In the genomic region with DNA sequence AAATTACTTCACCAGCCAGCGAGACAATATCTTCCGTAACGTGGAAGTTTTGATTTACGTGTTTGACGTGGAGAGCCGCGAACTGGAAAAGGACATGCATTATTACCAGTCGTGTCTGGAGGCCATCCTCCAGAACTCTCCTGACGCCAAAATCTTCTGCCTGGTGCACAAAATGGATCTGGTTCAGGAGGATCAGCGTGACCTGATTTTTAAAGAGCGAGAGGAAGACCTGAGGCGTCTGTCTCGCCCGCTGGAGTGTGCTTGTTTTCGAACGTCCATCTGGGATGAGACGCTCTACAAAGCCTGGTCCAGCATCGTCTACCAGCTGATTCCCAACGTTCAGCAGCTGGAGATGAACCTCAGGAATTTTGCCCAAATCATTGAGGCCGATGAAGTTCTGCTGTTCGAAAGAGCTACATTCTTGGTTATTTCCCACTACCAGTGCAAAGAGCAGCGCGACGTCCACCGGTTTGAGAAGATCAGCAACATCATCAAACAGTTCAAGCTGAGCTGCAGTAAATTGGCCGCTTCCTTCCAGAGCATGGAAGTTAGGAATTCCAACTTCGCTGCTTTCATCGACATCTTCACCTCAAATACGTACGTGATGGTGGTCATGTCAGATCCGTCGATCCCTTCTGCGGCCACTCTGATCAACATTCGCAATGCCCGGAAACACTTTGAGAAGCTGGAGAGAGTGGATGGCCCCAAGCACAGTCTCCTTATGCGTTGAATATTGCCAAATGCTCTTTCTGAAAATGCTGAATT, we compare ENCODE assay signal across 8 cellular contexts. TPM values are rescaled to one million over a fixed set of nuclear protein-coding genes. Genes with fewer than 3 reads are reported as not detected.
DNase-seq lines count a peak whose midpoint lies in the region; ATAC-seq and TF ChIP-seq lines count a peak whose summit lies in the region.

No MANE protein-coding gene starts in this region.

- H3K4me1 Mint-ChIP-seq in Calu3 (ENCODE audit: low read depth, unreplicated experiment), result peaks cover 12% of the 10 kb centered on the region
- peaks cover 5% of the 10 kb centered on the region for H3K4me1 Mint-ChIP-seq in activated T-helper 17 cell treated with anti-CD3 and anti-CD28 coated beads, Interleukin-2, amount 50 U/mL, for 72 hours

- intact Hi-C loops in Calu3 (cut with micrococcal nuclease; ENCODE audit: unreplicated experiment), result loop anchor here (2.0 to 10.0 kb wide), 2 partner anchors 125 to 405 kb away; no protein-coding TSS in a partner anchor

- peak overlapping the region; percentile 82 for H3K4me2 ChIP-seq in parathyroid adenoma (ENCODE audit: low read length)

- TF ChIP-seq CTCF in Calu3 (IDR thresholded peaks at IDR 0.05; ENCODE audit: unreplicated experiment) (no peak), parathyroid adenoma (IDR thresholded peaks at IDR 0.05) (no peak)

- no peak overlapping the region for H3K9ac ChIP-seq in parathyroid adenoma

- no peaks in the 10 kb centered on the region for H3K9me3 ChIP-seq in parathyroid adenoma (ENCODE audit: control insufficient read depth, low read length)

- no peaks in the 10 kb centered on the region for H3K79me2 ChIP-seq in parathyroid adenoma

- H3K27me3 Mint-ChIP-seq in Calu3 (ENCODE audit: unreplicated experiment), result no peaks in the 10 kb centered on the region
- no peaks in the 10 kb centered on the region for H3K27me3 Mint-ChIP-seq in activated T-helper 17 cell treated with anti-CD3 and anti-CD28 coated beads, Interleukin-2, amount 50 U/mL, for 72 hours

- peak overlapping the region; percentile 83 for H2AFZ ChIP-seq in parathyroid adenoma

- H3K36me3 Mint-ChIP-seq in Calu3 (ENCODE audit: insufficient read depth, unreplicated experiment), result peaks cover 24% of the 10 kb centered on the region
- H3K36me3 Mint-ChIP-seq in activated T-helper 17 cell treated with anti-CD3 and anti-CD28 coated beads, Interleukin-2, amount 50 U/mL, for 72 hours (ENCODE audit: low read depth), result peaks cover 48% of the 10 kb centered on the region

- peaks cover 6% of the 10 kb centered on the region for H3K4me1 ChIP-seq in parathyroid adenoma

- no peaks in the 10 kb centered on the region for H3K27me3 ChIP-seq in parathyroid adenoma (ENCODE audit: control insufficient read depth, insufficient read depth, low read length)

- CTCF ChIA-PET in Calu3 (lab: Charles Lee), result interaction anchor here (1.4 kb wide), 1 partner anchor 407 kb away, joined by 3 read pairs; no protein-coding TSS in a partner anchor

- no peak for DNase-seq in Calu3
- peak; percentile 15 for DNase-seq in HT1080 (ENCODE audit: low read depth)
- peak; percentile 46 for DNase-seq in glomerular visceral epithelial cell (ENCODE audit: extremely low spot score)
- no peak for DNase-seq in HuH-7.5 (ENCODE audit: low spot score)
- DNase-seq in epidermal melanocyte (ENCODE audit: insufficient read length, low spot score), result no peak

- BruUV-seq in Calu3 (replicated peaks; lab: Mats Ljungman, UMichigan), result TSS peak; percentile 72

- peak overlapping the region; percentile 80 for H3K4me3 Mint-ChIP-seq in Calu3 (ENCODE audit: low read depth, unreplicated experiment)
- H3K4me3 Mint-ChIP-seq in activated T-helper 17 cell treated with anti-CD3 and anti-CD28 coated beads, Interleukin-2, amount 50 U/mL, for 72 hours, result peak overlapping the region; percentile 93

- peak overlapping the region; percentile 72 for H3K4me3 ChIP-seq in parathyroid adenoma (ENCODE audit: low read depth, low read length)

- peak; percentile 6 for ATAC-seq in activated T-helper 17 cell treated with anti-CD3 and anti-CD28 coated beads, Interleukin-2, amount 50 U/mL, for 72 hours (replicated peaks)
- no peak for ATAC-seq in HG02798 (IDR thresholded peaks at IDR 0.05; ENCODE audit: poor library complexity, unreplicated experiment)

- H3K36me3 ChIP-seq in parathyroid adenoma (ENCODE audit: control insufficient read depth, insufficient read depth, low read length), result no peaks in the 10 kb centered on the region

- peak overlapping the region; percentile 81 for H3K27ac ChIP-seq in parathyroid adenoma

- peak overlapping the region; percentile 89 for H3K27ac Mint-ChIP-seq in Calu3 (ENCODE audit: unreplicated experiment)
- H3K27ac Mint-ChIP-seq in activated T-helper 17 cell treated with anti-CD3 and anti-CD28 coated beads, Interleukin-2, amount 50 U/mL, for 72 hours, result peak overlapping the region; percentile 99

- H3K9me3 Mint-ChIP-seq in Calu3 (ENCODE audit: low read depth, unreplicated experiment), result no peaks in the 10 kb centered on the region
- H3K9me3 Mint-ChIP-seq in activated T-helper 17 cell treated with anti-CD3 and anti-CD28 coated beads, Interleukin-2, amount 50 U/mL, for 72 hours, result no peaks in the 10 kb centered on the region

RNA-seq across cellular contexts. Expression of a gene that starts 0.8 kb away (rescaled TPM):
- total RNA-seq in Calu3 (2022), result 39.7 and 40.6 TPM in 2 replicates
- total RNA-seq in HT1080 (2014; rRNA removed; shearing (Covaris generic)), result 26.1 and 39.1 TPM in 2 replicates
- 93.0 and 95.3 TPM in 2 replicates for polyA plus RNA-seq in HT1080 (2015; cell fraction: cytosol; rRNA removed)
- 89.2 and 89.6 TPM in 2 replicates for polyA plus RNA-seq in HT1080 (2015; cell fraction: nucleus; rRNA removed)
- 10 to 100 TPM; 64.0 to 66.0 TPM for total RNA-seq in activated T-helper 17 cell treated with anti-CD3 and anti-CD28 coated beads, Interleukin-2, amount 50 U/mL, for 72 hours

RNA-seq across cellular contexts. Expression of a gene that starts 17.0 kb away (rescaled TPM):
- 0.29 TPM in 1 of 2 replicates, not detected in the other for total RNA-seq in Calu3 (2022)
- not detected in 2 replicates for total RNA-seq in HT1080 (2014; rRNA removed; shearing (Covaris generic))
- polyA plus RNA-seq in HT1080 (2015; cell fraction: cytosol; rRNA removed), result not detected in 2 replicates
- polyA plus RNA-seq in HT1080 (2015; cell fraction: nucleus; rRNA removed), result 0.01 TPM in 1 of 2 replicates, not detected in the other
- under 1 TPM in 1 of 2 donors, not detected in 1; 0.37 TPM for total RNA-seq in activated T-helper 17 cell treated with anti-CD3 and anti-CD28 coated beads, Interleukin-2, amount 50 U/mL, for 72 hours

RNA-seq across cellular contexts. Expression of a gene that starts 52.6 kb away (rescaled TPM):
- 15.4 and 15.7 TPM in 2 replicates for total RNA-seq in Calu3 (2022)
- total RNA-seq in HT1080 (2014; rRNA removed; shearing (Covaris generic)), result 33.6 and 35.2 TPM in 2 replicates
- 28.7 and 37.3 TPM in 2 replicates for polyA plus RNA-seq in HT1080 (2015; cell fraction: cytosol; rRNA removed)
- 45.6 and 50.6 TPM in 2 replicates for polyA plus RNA-seq in HT1080 (2015; cell fraction: nucleus; rRNA removed)
- 10 to 100 TPM; 27.8 to 38.0 TPM for total RNA-seq in activated T-helper 17 cell treated with anti-CD3 and anti-CD28 coated beads, Interleukin-2, amount 50 U/mL, for 72 hours

Comparison
In these comparisons a context has a peak if more than half of its experiments do, and no peak if none do; other contexts are left out.
1. DNase-seq: peak in HT1080 (single experiment) and glomerular visceral epithelial cell (single experiment); none in Calu3 (single experiment), HuH-7.5 (single experiment) and epidermal melanocyte (single experiment).